Comparison of ENCODE assay signal across 6 cellular contexts in the genomic region with DNA sequence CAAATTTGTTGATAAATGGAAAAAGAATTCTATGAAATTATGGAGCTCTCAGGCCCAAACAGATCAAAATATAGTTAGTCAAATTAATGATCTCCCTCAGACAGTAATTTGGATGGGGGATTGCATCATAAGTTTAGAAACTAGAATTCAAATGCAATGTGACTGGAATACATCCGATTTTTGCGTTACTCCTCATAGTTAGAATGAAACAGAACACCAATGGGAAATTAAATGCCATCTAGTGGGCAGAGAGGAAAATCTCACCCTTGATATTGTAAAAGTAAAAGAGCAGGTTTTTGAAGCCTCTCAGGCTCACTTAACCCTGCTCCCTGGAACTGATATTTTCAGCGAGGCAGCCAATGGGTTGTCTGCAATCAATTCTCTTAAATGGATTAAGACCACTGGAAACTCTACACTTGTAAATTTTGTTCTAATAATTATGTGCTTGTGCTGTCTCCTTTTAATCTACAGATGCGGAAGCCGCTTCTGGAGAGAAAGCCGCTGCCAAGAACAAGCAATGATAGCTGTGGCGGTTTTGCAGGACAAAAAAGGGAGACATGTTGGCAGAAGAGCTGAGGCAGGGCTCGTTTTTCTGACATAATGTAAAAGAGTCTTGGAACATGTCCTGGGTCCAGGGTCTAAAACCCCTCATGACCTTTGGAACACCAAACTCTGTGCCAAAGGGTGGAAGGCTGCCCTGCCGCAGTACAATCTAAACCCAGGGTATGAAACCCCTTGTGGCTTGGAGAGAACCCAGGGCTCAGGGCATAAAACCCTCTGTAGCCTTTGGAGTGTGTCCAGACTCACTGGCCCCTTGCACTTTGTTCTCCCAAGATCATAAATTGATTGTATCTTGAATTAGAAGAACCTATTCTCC. TPM values are rescaled to one million over a fixed set of nuclear protein-coding genes. Genes with fewer than 3 reads are reported as not detected.
DNase-seq lines count a peak whose midpoint lies in the region; ATAC-seq, FAIRE-seq and TF ChIP-seq lines count a peak whose summit lies in the region.

No MANE protein-coding gene starts in this region.

- H3K36me3 ChIP-seq in colonic mucosa (no peaks in the 10 kb centered on the region), small intestine (ENCODE audit: control insufficient read depth in 2 of 2, insufficient read depth in 2 of 2, low read length in 2 of 2) (peaks cover 0 to 2% of the 10 kb centered on the region in 2 donors), tibial nerve (peaks cover 0 to 71% (median 3%) of the 10 kb centered on the region in 3 donors)

- H3K4me1 ChIP-seq in colonic mucosa: no peaks in the 10 kb centered on the region
- H3K4me1 ChIP-seq in small intestine (ENCODE audit: control insufficient read depth in 2 of 2, insufficient read depth in 1 of 2, low read depth in 1 of 2, low read length in 1 of 2): peaks cover 0 to 2% of the 10 kb centered on the region in 2 donors
- no peaks in the 10 kb centered on the region for H3K4me1 ChIP-seq in tibial nerve

- TF ChIP-seq EP300 in Ishikawa (IDR thresholded peaks at IDR 0.05; ENCODE audit: borderline replicate concordance) (no peak), tibial nerve (IDR thresholded peaks at IDR 0.05) (no peak)

- H3K27ac ChIP-seq in colonic mucosa (no peak overlapping the region), small intestine (ENCODE audit: low read depth in 1 of 2, low read length in 1 of 2) (peak overlapping the region in 1 of 2 donors; percentile 43), tibial nerve (no peak overlapping the region)

- DNase-seq in AG09309 (ENCODE audit: low read depth): peak; percentile 35
- DNase-seq in colonic mucosa: no peak
- DNase-seq in small intestine: peak; percentile 86
- DNase-seq in tibial nerve (ENCODE audit: low spot score in 2 of 2): no peak

- H3K27me3 ChIP-seq in colonic mucosa (no peaks in the 10 kb centered on the region), small intestine (ENCODE audit: control insufficient read depth in 2 of 2, insufficient read depth in 2 of 2, low read length in 2 of 2) (no peaks in the 10 kb centered on the region), tibial nerve (no peaks in the 10 kb centered on the region)

- H3K4me3 ChIP-seq in AG09309 (ENCODE audit: control insufficient read depth, low read depth, low read length) (no peak overlapping the region), colonic mucosa (no peak overlapping the region), small intestine (ENCODE audit: low read depth in 1 of 2, low read length in 2 of 2) (peak overlapping the region in 1 of 2 donors; percentile 22), tibial nerve (no peak overlapping the region)

- no peak overlapping the region for H3K9ac ChIP-seq in colonic mucosa (ENCODE audit: low read depth in 2 of 2, low read length in 2 of 2)

- H3K9me3 ChIP-seq in colonic mucosa (no peaks in the 10 kb centered on the region), small intestine (ENCODE audit: control insufficient read depth, low read depth) (no peaks in the 10 kb centered on the region), tibial nerve (peaks cover 0 to 89% (median 29%) of the 10 kb centered on the region in 4 donors)

- peak; percentile 28; the same call in 1 of the 2 replicates for TF ChIP-seq RAD21 in Ishikawa (IDR thresholded peaks at IDR 0.05; ENCODE audit: low read depth)

- no peak for ATAC-seq in GM19324 (IDR thresholded peaks at IDR 0.05; ENCODE audit: low FRiP score, unreplicated experiment)

- intact Hi-C loops in colonic mucosa (cut with DNase I): no loop called here

- no peak for FAIRE-seq in small intestine (lab: Jason Lieb, UNC)

- WGBS in small intestine, 3 donors: 17 to 49% (median 24%) methylated on average over 9 of the region's 9 CpGs
- 52 to 54% methylated on average over 9 of the region's 9 CpGs for WGBS in tibial nerve, 2 donors

- no peak for TF ChIP-seq POLR2A in tibial nerve (IDR thresholded peaks at IDR 0.05)

- TF ChIP-seq CTCF in AG09309 (IDR thresholded peaks at IDR 0.05; ENCODE audit: control insufficient read depth, insufficient read depth, low read depth, low read length, missing control alignments) (peak; percentile 59), colonic mucosa (IDR thresholded peaks at IDR 0.05) (peak; percentile 43), tibial nerve (IDR thresholded peaks at IDR 0.05) (peak in 2 of 5 experiments; percentile 9 to 21)

TF ChIP-seq in Ishikawa, 13 proteins besides CTCF, POLR2A, EP300 and RAD21:
- no peak for TF ChIP-seq CEBPB (IDR thresholded peaks at IDR 0.05)
- no peak for TF ChIP-seq EGR1 (IDR thresholded peaks at IDR 0.05)
- no peak for TF ChIP-seq YY1 (IDR thresholded peaks at IDR 0.05; ENCODE audit: low read depth)
- no peak for TF ChIP-seq TEAD4 (IDR thresholded peaks at IDR 0.05)
- TF ChIP-seq TCF12 (IDR thresholded peaks at IDR 0.05; ENCODE audit: low read depth): no peak
- TF ChIP-seq, protein P1, sequence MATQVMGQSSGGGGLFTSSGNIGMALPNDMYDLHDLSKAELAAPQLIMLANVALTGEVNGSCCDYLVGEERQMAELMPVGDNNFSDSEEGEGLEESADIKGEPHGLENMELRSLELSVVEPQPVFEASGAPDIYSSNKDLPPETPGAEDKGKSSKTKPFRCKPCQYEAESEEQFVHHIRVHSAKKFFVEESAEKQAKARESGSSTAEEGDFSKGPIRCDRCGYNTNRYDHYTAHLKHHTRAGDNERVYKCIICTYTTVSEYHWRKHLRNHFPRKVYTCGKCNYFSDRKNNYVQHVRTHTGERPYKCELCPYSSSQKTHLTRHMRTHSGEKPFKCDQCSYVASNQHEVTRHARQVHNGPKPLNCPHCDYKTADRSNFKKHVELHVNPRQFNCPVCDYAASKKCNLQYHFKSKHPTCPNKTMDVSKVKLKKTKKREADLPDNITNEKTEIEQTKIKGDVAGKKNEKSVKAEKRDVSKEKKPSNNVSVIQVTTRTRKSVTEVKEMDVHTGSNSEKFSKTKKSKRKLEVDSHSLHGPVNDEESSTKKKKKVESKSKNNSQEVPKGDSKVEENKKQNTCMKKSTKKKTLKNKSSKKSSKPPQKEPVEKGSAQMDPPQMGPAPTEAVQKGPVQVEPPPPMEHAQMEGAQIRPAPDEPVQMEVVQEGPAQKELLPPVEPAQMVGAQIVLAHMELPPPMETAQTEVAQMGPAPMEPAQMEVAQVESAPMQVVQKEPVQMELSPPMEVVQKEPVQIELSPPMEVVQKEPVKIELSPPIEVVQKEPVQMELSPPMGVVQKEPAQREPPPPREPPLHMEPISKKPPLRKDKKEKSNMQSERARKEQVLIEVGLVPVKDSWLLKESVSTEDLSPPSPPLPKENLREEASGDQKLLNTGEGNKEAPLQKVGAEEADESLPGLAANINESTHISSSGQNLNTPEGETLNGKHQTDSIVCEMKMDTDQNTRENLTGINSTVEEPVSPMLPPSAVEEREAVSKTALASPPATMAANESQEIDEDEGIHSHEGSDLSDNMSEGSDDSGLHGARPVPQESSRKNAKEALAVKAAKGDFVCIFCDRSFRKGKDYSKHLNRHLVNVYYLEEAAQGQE (IDR thresholded peaks at IDR 0.05; ENCODE audit: low read depth): no peak
- TF ChIP-seq TAF1 (IDR thresholded peaks at IDR 0.05; ENCODE audit: low read depth): no peak
- TF ChIP-seq ZBTB7A (IDR thresholded peaks at IDR 0.05; ENCODE audit: low read depth): no peak
- TF ChIP-seq USF1 (IDR thresholded peaks at IDR 0.05): no peak
- no peak for TF ChIP-seq CREB1 (IDR thresholded peaks at IDR 0.05; ENCODE audit: low read depth)

RNA-seq across cellular contexts. Expression of gene ZNF417, which starts 12.9 kb away (rescaled TPM):
- 10 to 100 TPM in 1 of 2 donors, 1 to 10 TPM in 1; 9.6 to 17.5 TPM for total RNA-seq in colonic mucosa
- 1 to 10 TPM; 1.6 to 3.8 (median 2.9) TPM for polyA plus RNA-seq in small intestine
- 10 to 100 TPM; 10.3 to 18.0 (median 14.4) TPM for total RNA-seq in tibial nerve

RNA-seq across cellular contexts. Expression of gene ZNF814, which starts 14.7 kb away (rescaled TPM):
- 10 to 100 TPM in 1 of 2 donors, 1 to 10 TPM in 1; 7.1 to 25.5 TPM for total RNA-seq in colonic mucosa
- 10 to 100 TPM; 11.6 to 22.0 (median 12.3) TPM for polyA plus RNA-seq in small intestine
- total RNA-seq in tibial nerve: 10 to 100 TPM in 2 of 4 donors, 1 to 10 TPM in 2; 4.6 to 32.3 (median 8.2) TPM

RNA-seq across cellular contexts. Expression of gene ZNF418, which starts 31.7 kb away (rescaled TPM):
- total RNA-seq in colonic mucosa (1 to 10 TPM; 1.1 to 5.3 TPM), tibial nerve (1 to 10 TPM; 2.1 to 6.1 (median 3.3) TPM)
- polyA plus RNA-seq in small intestine: 1 to 10 TPM; 2.5 to 7.0 (median 3.0) TPM

RNA-seq across cellular contexts. Expression of gene ZNF256, which starts 44.0 kb away (rescaled TPM):
- 1 to 10 TPM; 3.0 to 3.5 TPM for total RNA-seq in colonic mucosa
- 1 to 10 TPM; 1.3 to 2.9 (median 1.9) TPM for polyA plus RNA-seq in small intestine
- total RNA-seq in tibial nerve: 1 to 10 TPM; 2.6 to 6.3 (median 3.6) TPM

RNA-seq across cellular contexts. Expression of gene ZNF587, which starts 53.9 kb away (rescaled TPM):
- total RNA-seq in colonic mucosa: 10 to 100 TPM; 46.4 to 70.7 TPM
- polyA plus RNA-seq in small intestine: 10 to 100 TPM in 1 of 3 donors, 1 to 10 TPM in 2; 5.1 to 18.0 (median 6.5) TPM
- total RNA-seq in tibial nerve: 10 to 100 TPM; 21.0 to 34.8 (median 28.3) TPM

Comparison
In these comparisons a context has a peak if more than half of its experiments do, and no peak if none do; other contexts are left out.
1. DNase-seq: peak in AG09309 (single experiment) and small intestine (single experiment); none in colonic mucosa (single experiment) and tibial nerve (0 of 2).